Comparison of ENCODE assay signal across 1 cellular context in the genomic region with DNA sequence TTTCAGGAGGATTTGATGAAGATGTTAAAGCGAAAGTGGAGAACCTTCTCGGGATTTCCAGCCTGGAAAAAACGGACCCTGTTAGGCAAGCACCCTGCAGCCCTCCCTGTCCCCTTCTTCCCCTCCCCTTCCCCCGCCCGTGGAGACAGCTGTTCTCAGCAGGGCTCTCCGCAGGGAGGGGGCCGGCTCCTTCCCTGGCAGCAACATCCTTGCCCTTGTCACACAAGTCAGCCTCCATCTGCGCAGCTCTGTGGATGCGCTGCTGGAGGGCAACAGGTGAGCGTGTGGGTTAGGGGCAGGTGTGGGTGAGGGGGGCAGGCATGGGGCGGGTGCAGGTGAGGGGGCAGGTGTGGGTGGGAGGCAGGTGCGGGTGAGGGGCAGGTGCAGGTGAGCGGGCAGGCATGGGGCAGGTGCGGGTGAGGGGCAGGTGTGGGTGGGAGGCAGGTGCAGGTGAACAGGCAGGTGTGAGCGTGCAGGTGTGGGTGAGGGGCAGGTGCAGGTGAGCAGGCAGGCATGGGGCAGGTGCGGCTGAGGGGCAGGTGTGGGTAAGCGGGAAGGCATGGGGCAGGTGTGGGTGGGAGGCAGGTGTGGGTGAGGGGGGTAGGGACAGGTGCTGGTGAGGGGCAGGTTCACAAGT.
TF ChIP-seq lines count a peak whose summit lies in the region.

No MANE protein-coding gene starts in this region.

TF ChIP-seq in HEK293, 187 proteins besides CTCF, POLR2A, EP300 and RAD21 (continued from another document):
- no peak for TF ChIP-seq ZNF223 (tag by site-specific recombination; IDR thresholded peaks at IDR 0.05)
- TF ChIP-seq, protein P1, sequence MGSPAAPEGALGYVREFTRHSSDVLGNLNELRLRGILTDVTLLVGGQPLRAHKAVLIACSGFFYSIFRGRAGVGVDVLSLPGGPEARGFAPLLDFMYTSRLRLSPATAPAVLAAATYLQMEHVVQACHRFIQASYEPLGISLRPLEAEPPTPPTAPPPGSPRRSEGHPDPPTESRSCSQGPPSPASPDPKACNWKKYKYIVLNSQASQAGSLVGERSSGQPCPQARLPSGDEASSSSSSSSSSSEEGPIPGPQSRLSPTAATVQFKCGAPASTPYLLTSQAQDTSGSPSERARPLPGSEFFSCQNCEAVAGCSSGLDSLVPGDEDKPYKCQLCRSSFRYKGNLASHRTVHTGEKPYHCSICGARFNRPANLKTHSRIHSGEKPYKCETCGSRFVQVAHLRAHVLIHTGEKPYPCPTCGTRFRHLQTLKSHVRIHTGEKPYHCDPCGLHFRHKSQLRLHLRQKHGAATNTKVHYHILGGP (tag by site-specific recombination; IDR thresholded peaks at IDR 0.05): no peak
- no peak for TF ChIP-seq OSR2 (tag by site-specific recombination; IDR thresholded peaks at IDR 0.05)
- TF ChIP-seq ZNF184 (tag by site-specific recombination; IDR thresholded peaks at IDR 0.05): no peak
- no peak for TF ChIP-seq ZNF211 (tag by site-specific recombination; IDR thresholded peaks at IDR 0.05; ENCODE audit: low read depth)
- no peak for TF ChIP-seq ZNF280C (tag by site-specific recombination; IDR thresholded peaks at IDR 0.05)
- TF ChIP-seq ZNF670 (tag by site-specific recombination; IDR thresholded peaks at IDR 0.05; ENCODE audit: low read depth): no peak
- TF ChIP-seq ZNF169 (tag by site-specific recombination; IDR thresholded peaks at IDR 0.05): no peak
- no peak for TF ChIP-seq ZNF2 (tag by site-specific recombination; IDR thresholded peaks at IDR 0.05)
- no peak for TF ChIP-seq ZNF48 (tag by site-specific recombination; IDR thresholded peaks at IDR 0.05)
- TF ChIP-seq HOXA7 (CRISPR knock-in tag; IDR thresholded peaks at IDR 0.05; ENCODE audit: borderline replicate concordance): no peak
- TF ChIP-seq, protein P2, sequence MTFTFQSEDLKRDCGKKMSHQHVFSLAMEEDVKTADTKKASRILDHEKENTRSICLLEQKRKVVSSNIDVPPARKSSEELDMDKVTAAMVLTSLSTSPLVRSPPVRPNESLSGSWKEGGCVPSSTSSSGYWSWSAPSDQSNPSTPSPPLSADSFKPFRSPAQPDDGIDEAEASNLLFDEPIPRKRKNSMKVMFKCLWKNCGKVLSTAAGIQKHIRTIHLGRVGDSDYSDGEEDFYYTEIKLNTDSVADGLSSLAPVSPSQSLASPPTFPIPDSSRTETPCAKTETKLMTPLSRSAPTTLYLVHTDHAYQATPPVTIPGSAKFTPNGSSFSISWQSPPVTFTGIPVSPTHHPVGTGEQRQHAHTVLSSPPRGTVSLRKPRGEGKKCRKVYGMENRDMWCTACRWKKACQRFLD (tag by site-specific recombination; IDR thresholded peaks at IDR 0.05): no peak
- TF ChIP-seq SCRT1 (tag by site-specific recombination; IDR thresholded peaks at IDR 0.05; ENCODE audit: borderline replicate concordance): peak; percentile 79
- no peak for TF ChIP-seq ZNF621 (tag by site-specific recombination; IDR thresholded peaks at IDR 0.05)
- TF ChIP-seq ZNF777 (tag by site-specific recombination; IDR thresholded peaks at IDR 0.05; ENCODE audit: borderline replicate concordance): no peak
- TF ChIP-seq KLF1 (tag by site-specific recombination; IDR thresholded peaks at IDR 0.05): no peak
- no peak for TF ChIP-seq ZNF692 (tag by site-specific recombination; IDR thresholded peaks at IDR 0.05)
- TF ChIP-seq ZNF626 (tag by site-specific recombination; IDR thresholded peaks at IDR 0.05): no peak
- peak; percentile 71 for TF ChIP-seq ZIC2 (tag by site-specific recombination; IDR thresholded peaks at IDR 0.05)
- no peak for TF ChIP-seq ZNF423 (tag by site-specific recombination; IDR thresholded peaks at IDR 0.05)
- no peak for TF ChIP-seq TCF7L2 (IDR thresholded peaks at IDR 0.05; ENCODE audit: borderline replicate concordance, low read depth, low read length)
